13 cellular contexts compared by ENCODE assay signal in genomic region chrX:154072192-154072591, GRCh38. TPM values are rescaled to one million over a fixed set of nuclear protein-coding genes. Genes with fewer than 3 reads are reported as not detected.
DNase-seq lines count a peak whose midpoint lies in the region; ATAC-seq and TF ChIP-seq lines count a peak whose summit lies in the region.
"Had no signal": no experiment of that assay in that cellular context is flagged by ENCODE, and none has a peak within 500 bp of the region (broad histone marks: within the 10 kb centered on the region; RNA-seq: fewer than 3 reads in every experiment).

No MANE protein-coding gene starts in this region.

- ATAC-seq in CD4-positive, alpha-beta T cell (ENCODE audit: poor library complexity) = no peak
- ATAC-seq in CD8-positive, alpha-beta T cell = no peak
- ATAC-seq in central memory CD8-positive, alpha-beta T cell (replicated peaks; ENCODE audit: extremely low read depth, poor library complexity, severe bottlenecking) = peak; percentile 46
- ATAC-seq: A549 had no signal

- no peak for TF ChIP-seq CTCF in CD4-positive, alpha-beta T cell (IDR thresholded peaks at IDR 0.05)
- TF ChIP-seq CTCF in CD8-positive, alpha-beta T cell (IDR thresholded peaks at IDR 0.05) = no peak
- TF ChIP-seq CTCF in mesothelial cell of epicardium (IDR thresholded peaks at IDR 0.05; ENCODE audit: unreplicated experiment) = no peak

- H3K27me3 Mint-ChIP-seq in CD4-positive, alpha-beta T cell = no peaks in the 10 kb centered on the region
- H3K27me3 Mint-ChIP-seq in CD8-positive, alpha-beta T cell (ENCODE audit: low read depth) = no peaks in the 10 kb centered on the region
- H3K27me3 Mint-ChIP-seq in central memory CD8-positive, alpha-beta T cell = no peaks in the 10 kb centered on the region
- no peaks in the 10 kb centered on the region for H3K27me3 Mint-ChIP-seq in mesothelial cell of epicardium (ENCODE audit: low read depth)

- no peak overlapping the region for H3K27ac ChIP-seq in CD4-positive, alpha-beta T cell (ENCODE audit: low read depth, low read length)
- no peak overlapping the region for H3K27ac ChIP-seq in CD8-positive, alpha-beta T cell (ENCODE audit: low read depth, low read length)
- H3K27ac ChIP-seq: A549, C4-2B had no signal

- H3K9me3 ChIP-seq in CD4-positive, alpha-beta T cell (ENCODE audit: control insufficient read depth, low read length) = no peaks in the 10 kb centered on the region
- no peaks in the 10 kb centered on the region for H3K9me3 ChIP-seq in CD8-positive, alpha-beta T cell (ENCODE audit: low read length)
- H3K9me3 ChIP-seq: A549, BE2C had no signal

- no peaks in the 10 kb centered on the region for H3K36me3 ChIP-seq in CD8-positive, alpha-beta T cell (ENCODE audit: insufficient read depth, low read length)
- H3K36me3 ChIP-seq: BE2C had no signal

- H3K4me1 ChIP-seq in CD8-positive, alpha-beta T cell (ENCODE audit: insufficient read depth, low read length) = peaks cover 33% of the 10 kb centered on the region
- H3K4me1 ChIP-seq: BE2C had no signal

- H3K4me3 ChIP-seq in CD8-positive, alpha-beta T cell (ENCODE audit: low read depth, low read length) = no peak overlapping the region
- H3K4me3 ChIP-seq: A549 had no signal

- peaks cover 67% of the 10 kb centered on the region for H3K4me1 Mint-ChIP-seq in CD4-positive, alpha-beta T cell (ENCODE audit: low read depth)
- H3K4me1 Mint-ChIP-seq in CD8-positive, alpha-beta T cell (ENCODE audit: low read depth) = peaks cover 69% of the 10 kb centered on the region
- peaks cover 28% of the 10 kb centered on the region for H3K4me1 Mint-ChIP-seq in central memory CD8-positive, alpha-beta T cell
- peaks cover 23% of the 10 kb centered on the region for H3K4me1 Mint-ChIP-seq in mesothelial cell of epicardium

- intact Hi-C loops in CD4-positive, alpha-beta T cell (cut with DNase I, micrococcal nuclease) = no loop called here
- intact Hi-C loops in CD8-positive, alpha-beta T cell (cut with DNase I, micrococcal nuclease) = no loop called here

- CTCF ChIA-PET in CD4-positive, alpha-beta T cell (lab: Charles Lee) = no interaction called here
- CTCF ChIA-PET in CD8-positive, alpha-beta T cell (lab: Charles Lee) = no interaction called here

- no peaks in the 10 kb centered on the region for H3K9me3 Mint-ChIP-seq in CD4-positive, alpha-beta T cell
- no peaks in the 10 kb centered on the region for H3K9me3 Mint-ChIP-seq in CD8-positive, alpha-beta T cell
- no peaks in the 10 kb centered on the region for H3K9me3 Mint-ChIP-seq in central memory CD8-positive, alpha-beta T cell
- peaks cover 28% of the 10 kb centered on the region for H3K9me3 Mint-ChIP-seq in mesothelial cell of epicardium
- H3K9me3 Mint-ChIP-seq: HFFc6 had no signal

- H3K27me3 ChIP-seq in CD4-positive, alpha-beta T cell (ENCODE audit: control insufficient read depth, insufficient read depth, low read length) = no peaks in the 10 kb centered on the region
- H3K27me3 ChIP-seq in CD8-positive, alpha-beta T cell (ENCODE audit: insufficient read depth, low read length) = no peaks in the 10 kb centered on the region
- H3K27me3 ChIP-seq: BE2C had no signal

- POLR2A ChIA-PET in CD4-positive, alpha-beta T cell (lab: Charles Lee) = no interaction called here
- POLR2A ChIA-PET in CD8-positive, alpha-beta T cell (lab: Charles Lee) = no interaction called here

- no peak overlapping the region for H3K4me3 Mint-ChIP-seq in CD4-positive, alpha-beta T cell
- H3K4me3 Mint-ChIP-seq in CD8-positive, alpha-beta T cell = no peak overlapping the region
- no peak overlapping the region for H3K4me3 Mint-ChIP-seq in central memory CD8-positive, alpha-beta T cell
- H3K4me3 Mint-ChIP-seq in mesothelial cell of epicardium = no peak overlapping the region
- H3K4me3 Mint-ChIP-seq: HFFc6 had no signal

- peaks cover 46% of the 10 kb centered on the region for H3K36me3 Mint-ChIP-seq in CD4-positive, alpha-beta T cell (ENCODE audit: low read depth)
- peaks cover 42% of the 10 kb centered on the region for H3K36me3 Mint-ChIP-seq in CD8-positive, alpha-beta T cell
- peaks cover 18% of the 10 kb centered on the region for H3K36me3 Mint-ChIP-seq in central memory CD8-positive, alpha-beta T cell (ENCODE audit: insufficient read depth)
- H3K36me3 Mint-ChIP-seq in mesothelial cell of epicardium = peaks cover 11% of the 10 kb centered on the region

- no peak for DNase-seq in CD4-positive, alpha-beta T cell
- DNase-seq in CD8-positive, alpha-beta T cell = no peak
- no peak for DNase-seq in central memory CD8-positive, alpha-beta T cell (ENCODE audit: low spot score in 2 of 2)
- DNase-seq in mesothelial cell of epicardium (ENCODE audit: low spot score in 2 of 2, unreplicated experiment in 2 of 2) = no peak
- DNase-seq in HUDEP-2 (lab: John Stamatoyannopoulos, UW; ENCODE audit: unreplicated experiment in 76 of 76) = no peak
- DNase-seq in HT-29 (ENCODE audit: low spot score) = no peak
- DNase-seq: BE2C, Calu3, DMS 273 treated with DMSO at 0.1 percent for 48 hours, HCEC 1CT, HFFc6 had no signal

- H3K27ac Mint-ChIP-seq in CD4-positive, alpha-beta T cell = peak overlapping the region; percentile 42
- peak overlapping the region; percentile 72 for H3K27ac Mint-ChIP-seq in CD8-positive, alpha-beta T cell
- peak overlapping the region; percentile 95 for H3K27ac Mint-ChIP-seq in central memory CD8-positive, alpha-beta T cell (ENCODE audit: low read depth)
- H3K27ac Mint-ChIP-seq in mesothelial cell of epicardium = peak overlapping the region; percentile 16
- H3K27ac Mint-ChIP-seq: HFFc6 had no signal

RNA-seq across cellular contexts. Expression of gene MECP2, which starts 25.3 kb away (rescaled TPM):
- total RNA-seq in CD4-positive, alpha-beta T cell = 100 to 1,000 TPM; 120 to 133 TPM
- total RNA-seq in CD8-positive, alpha-beta T cell = 100 to 1,000 TPM; 106 to 204 TPM
- 49.4 to 57.8 TPM (median 56.2 TPM) in 3 replicates for total RNA-seq in mesothelial cell of epicardium
- total RNA-seq in HT-29 (2014; rRNA removed; shearing (Covaris generic)) = 41.6 and 52.9 TPM in 2 replicates

RNA-seq across cellular contexts. Expression of gene IRAK1, which starts 52.5 kb away (rescaled TPM):
- 10 to 100 TPM; 61.2 to 67.4 TPM for total RNA-seq in CD4-positive, alpha-beta T cell
- total RNA-seq in CD8-positive, alpha-beta T cell = 10 to 100 TPM; 84.8 to 92.5 TPM
- 64.9 to 73.4 TPM (median 69.1 TPM) in 3 replicates for total RNA-seq in mesothelial cell of epicardium
- 536 and 557 TPM in 2 replicates for total RNA-seq in HT-29 (2014; rRNA removed; shearing (Covaris generic))

Comparison
In these comparisons a context has a peak if more than half of its experiments do, and no peak if none do; other contexts are left out.
1. H3K27ac Mint-ChIP-seq: peak in every context shown above with its lines; median percentile 95 in central memory CD8-positive, alpha-beta T cell; 72 in CD8-positive, alpha-beta T cell; 42 in CD4-positive, alpha-beta T cell; 16 in mesothelial cell of epicardium.